Comparison of ENCODE assay signal across 19 cellular contexts in the genomic region with DNA sequence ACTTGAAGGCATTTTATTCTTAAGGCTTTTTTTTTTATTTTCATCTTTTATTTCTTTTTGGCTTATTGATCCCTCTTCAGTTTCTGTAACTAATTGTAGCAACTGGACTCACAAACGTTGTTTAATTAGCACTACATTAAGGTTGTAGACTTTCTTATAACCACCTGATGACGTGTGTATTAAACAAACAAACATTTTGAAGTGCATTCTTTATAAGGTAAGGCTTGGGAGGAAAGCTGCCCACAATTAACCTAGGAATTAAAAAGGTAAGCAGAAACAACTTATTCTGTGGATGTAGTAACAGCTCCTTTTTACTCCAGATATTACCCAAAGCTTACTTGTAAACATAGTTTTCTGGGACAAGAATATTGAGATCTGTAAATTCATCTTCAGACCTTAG.
"Had no signal": no experiment of that assay in that cellular context is flagged by ENCODE, and none has a peak within 500 bp of the region (broad histone marks: within the 10 kb centered on the region; RNA-seq: fewer than 3 reads in every experiment).

No MANE protein-coding gene starts in this region.

- H3K27me3 Mint-ChIP-seq: dendritic cell treated with granulocyte-macrophage colony-stimulating factor and Interleukin-4, amounts not matched to agents 40 ng/mL and 50 ng/mL, for 4 days; naive thymus-derived CD4-positive, alpha-beta T cell; progenitor cell of endocrine pancreas had no signal

- H3K27ac Mint-ChIP-seq: dendritic cell treated with granulocyte-macrophage colony-stimulating factor and Interleukin-4, amounts not matched to agents 40 ng/mL and 50 ng/mL, for 4 days; nephron; neural progenitor cell; progenitor cell of endocrine pancreas had no signal

- H3K4me3 Mint-ChIP-seq: dendritic cell treated with granulocyte-macrophage colony-stimulating factor and Interleukin-4, amounts not matched to agents 40 ng/mL and 50 ng/mL, for 4 days; naive thymus-derived CD4-positive, alpha-beta T cell; nephron; neural progenitor cell had no signal

- H3K4me1 Mint-ChIP-seq: nephron, neural progenitor cell had no signal

- DNase-seq: effector CD8-positive, alpha-beta T cell; foreskin keratinocyte; heart left ventricle; kidney; mesendoderm; midbrain; naive thymus-derived CD4-positive, alpha-beta T cell; stimulated activated CD4-positive, alpha-beta T cell treated with anti-CD3 and anti-CD28 coated beads, Interleukin-12 subunit alpha, Interleukin-12 subunit beta, amount 100 ng/mL, for 4 hours; stimulated activated CD4-positive, alpha-beta T cell treated with anti-CD3 and anti-CD28 coated beads, Interleukin-1b, Interleukin-23, amount 100 ng/mL, for 48 hours; stimulated activated CD4-positive, alpha-beta T cell treated with anti-CD3 and anti-CD28 coated beads, Interleukin-4, amount 100 ng/mL, for 1 hour; stimulated activated CD8-positive, alpha-beta memory T cell treated with anti-CD3 and anti-CD28 coated beads, Interleukin-4, amount 100 ng/mL, for 48 hours; stimulated activated naive CD4-positive, alpha-beta T cell treated with Interleukin-2 at 50 U/mL for 16 hours; stomach; thyroid gland; trophoblast cell had no signal
